ENCODE assay signal across 8 cellular contexts in the genomic region with DNA sequence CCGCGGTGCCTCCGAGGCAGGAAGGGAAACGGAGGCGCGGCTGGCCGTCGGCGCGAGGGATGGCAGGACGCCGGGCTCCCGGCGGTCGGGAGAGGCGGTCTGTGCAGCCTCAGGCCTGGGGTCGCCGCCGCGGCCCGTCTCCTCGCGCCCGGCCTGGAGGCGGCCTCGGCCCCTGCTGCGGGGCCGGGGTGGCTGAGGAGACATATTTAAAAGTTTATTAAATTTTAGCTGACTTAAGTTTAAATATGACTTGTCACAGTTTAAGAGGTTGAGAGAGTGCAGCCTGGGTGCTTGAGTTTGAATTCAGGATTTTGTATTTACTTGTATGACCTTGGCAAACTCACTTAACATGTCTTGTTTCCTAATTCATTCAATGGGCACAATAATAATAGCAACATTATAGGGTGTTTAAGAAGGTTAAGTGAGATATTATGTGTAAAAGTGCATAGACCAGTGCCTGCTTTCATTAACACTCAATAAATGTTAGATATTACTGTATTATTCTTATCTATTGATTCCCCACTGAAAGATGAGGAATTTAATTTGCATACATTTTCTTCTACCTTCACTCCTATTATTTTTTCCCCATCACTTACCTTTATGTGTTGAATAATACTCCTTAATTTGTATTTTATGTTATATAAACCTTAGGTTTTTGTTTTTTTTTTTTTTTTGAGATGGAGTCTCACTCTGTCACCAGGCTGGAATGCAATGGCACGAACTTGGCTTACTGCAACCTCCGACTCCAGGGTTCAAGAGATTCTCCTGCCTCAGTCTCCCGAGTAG. TPM values are rescaled to one million over a fixed set of nuclear protein-coding genes. Genes with fewer than 3 reads are reported as not detected.
DNase-seq lines count a peak whose midpoint lies in the region; ATAC-seq, FAIRE-seq and TF ChIP-seq lines count a peak whose summit lies in the region.

No MANE protein-coding gene starts in this region.

- peak overlapping the region; percentile 63 for H3K27ac ChIP-seq in keratinocyte (ENCODE audit: control insufficient read depth, insufficient read depth, low read length)
- peak overlapping the region; percentile 79 to 91 (median 84) for H3K27ac ChIP-seq in tibial nerve

- DNase-seq in T-helper 1 cell, result no peak
- DNase-seq in activated naive CD8-positive, alpha-beta T cell treated with anti-CD3 and anti-CD28 coated beads for 36 hours, result no peak
- DNase-seq in keratinocyte (ENCODE audit: low read depth, low spot score), result no peak
- no peak for DNase-seq in tibial nerve (ENCODE audit: low spot score in 2 of 2)
- no peak for DNase-seq in RCC 7860 (ENCODE audit: low spot score)
- DNase-seq in effector CD4-positive, alpha-beta T cell, result no peak

- peak; percentile 25 for ATAC-seq in HG03135 (IDR thresholded peaks at IDR 0.05; ENCODE audit: unreplicated experiment)

- H3K36me3 Mint-ChIP-seq in T-helper 1 cell treated with Interleukin-12 subunit alpha and Interleukin-12 subunit beta and Interleukin-4 antibody, amounts not matched to agents 30 μg/mL and 1 μg/mL, for 36 hours (ENCODE audit: low read depth), result peaks cover 5% of the 10 kb centered on the region
- H3K36me3 Mint-ChIP-seq in activated naive CD8-positive, alpha-beta T cell treated with anti-CD3 and anti-CD28 coated beads for 36 hours, result peaks cover 1% of the 10 kb centered on the region

- H3K9me1 ChIP-seq in keratinocyte (ENCODE audit: control insufficient read depth, extremely low read depth, insufficient read depth, low read length), result no peaks in the 10 kb centered on the region

- no peaks in the 10 kb centered on the region for H3K27me3 Mint-ChIP-seq in T-helper 1 cell treated with Interleukin-12 subunit alpha and Interleukin-12 subunit beta and Interleukin-4 antibody, amounts not matched to agents 30 μg/mL and 1 μg/mL, for 36 hours (ENCODE audit: low read depth)
- H3K27me3 Mint-ChIP-seq in activated naive CD8-positive, alpha-beta T cell treated with anti-CD3 and anti-CD28 coated beads for 36 hours, result no peaks in the 10 kb centered on the region

- H3K9ac ChIP-seq in keratinocyte (ENCODE audit: control insufficient read depth, extremely low read depth, insufficient read depth, low read length), result peak overlapping the region; percentile 80

- H3K27ac Mint-ChIP-seq in T-helper 1 cell treated with Interleukin-12 subunit alpha and Interleukin-12 subunit beta and Interleukin-4 antibody, amounts not matched to agents 30 μg/mL and 1 μg/mL, for 36 hours, result peak overlapping the region; percentile 41
- H3K27ac Mint-ChIP-seq in activated naive CD8-positive, alpha-beta T cell treated with anti-CD3 and anti-CD28 coated beads for 36 hours, result peak overlapping the region; percentile 51

- dilution Hi-C loops in keratinocyte (cut with MboI; ENCODE audit: extremely low pct_ligation_motif_present, low sequenced_read_pairs), result no loop called here

- TF ChIP-seq CTCF in keratinocyte (optimal IDR thresholded peaks at IDR 0.05 in 1 of 3, IDR thresholded peaks at IDR 0.05 in 1 of 3, conservative IDR thresholded peaks at IDR 0.05 in 1 of 3; ENCODE audit: extremely low read depth in 1 of 3, insufficient read depth in 2 of 3, low read length in 3 of 3), result no peak
- no peak for TF ChIP-seq CTCF in tibial nerve (IDR thresholded peaks at IDR 0.05)

- peak overlapping the region; percentile 88 for H3K4me2 ChIP-seq in keratinocyte (ENCODE audit: control insufficient read depth, extremely low read depth, insufficient read depth, low read depth, low read length)

- H3K9me3 Mint-ChIP-seq in T-helper 1 cell treated with Interleukin-12 subunit alpha and Interleukin-12 subunit beta and Interleukin-4 antibody, amounts not matched to agents 30 μg/mL and 1 μg/mL, for 36 hours, result no peaks in the 10 kb centered on the region
- no peaks in the 10 kb centered on the region for H3K9me3 Mint-ChIP-seq in activated naive CD8-positive, alpha-beta T cell treated with anti-CD3 and anti-CD28 coated beads for 36 hours

- peaks cover 3% of the 10 kb centered on the region for H3K4me1 ChIP-seq in keratinocyte (ENCODE audit: control insufficient read depth, extremely low read depth, insufficient read depth, low read length)
- peaks cover 0 to 32% (median 8%) of the 10 kb centered on the region in 4 donors for H3K4me1 ChIP-seq in tibial nerve

- H3K4me1 Mint-ChIP-seq in T-helper 1 cell treated with Interleukin-12 subunit alpha and Interleukin-12 subunit beta and Interleukin-4 antibody, amounts not matched to agents 30 μg/mL and 1 μg/mL, for 36 hours (ENCODE audit: low read depth), result peaks cover 26% of the 10 kb centered on the region
- peaks cover 18% of the 10 kb centered on the region for H3K4me1 Mint-ChIP-seq in activated naive CD8-positive, alpha-beta T cell treated with anti-CD3 and anti-CD28 coated beads for 36 hours

- H3K4me3 ChIP-seq in keratinocyte (ENCODE audit: control insufficient read depth in 2 of 3, extremely low read depth in 1 of 3, insufficient read depth in 2 of 3, low read depth in 1 of 3, low read length in 3 of 3) (peak overlapping the region; percentile 73 to 91 (median 74)), tibial nerve (peak overlapping the region; percentile 52 to 100 (median 96))

- H4K20me1 ChIP-seq in keratinocyte (ENCODE audit: control insufficient read depth, extremely low read depth, insufficient read depth, low read length), result no peaks in the 10 kb centered on the region

- peak overlapping the region; percentile 58 for H2AFZ ChIP-seq in keratinocyte (ENCODE audit: control insufficient read depth, low read length)

- peak overlapping the region; percentile 95 for H3K4me3 Mint-ChIP-seq in T-helper 1 cell treated with Interleukin-12 subunit alpha and Interleukin-12 subunit beta and Interleukin-4 antibody, amounts not matched to agents 30 μg/mL and 1 μg/mL, for 36 hours
- H3K4me3 Mint-ChIP-seq in activated naive CD8-positive, alpha-beta T cell treated with anti-CD3 and anti-CD28 coated beads for 36 hours, result peak overlapping the region; percentile 98

- H3K36me3 ChIP-seq in keratinocyte (ENCODE audit: control insufficient read depth in 2 of 2, extremely low read depth in 1 of 2, insufficient read depth in 2 of 2, low read length in 2 of 2), result no peaks in the 10 kb centered on the region
- H3K36me3 ChIP-seq in tibial nerve, result no peaks in the 10 kb centered on the region

- no peak for TF ChIP-seq EP300 in tibial nerve (IDR thresholded peaks at IDR 0.05)

- TF ChIP-seq POLR2A in tibial nerve (IDR thresholded peaks at IDR 0.05), result no peak

- 5 to 11% methylated on average over 12 to 31 of the region's 31 CpGs for WGBS in tibial nerve, 2 donors

- no peaks in the 10 kb centered on the region for H3K27me3 ChIP-seq in keratinocyte (ENCODE audit: control insufficient read depth, extremely low read depth, insufficient read depth, low read length)
- H3K27me3 ChIP-seq in tibial nerve, result no peaks in the 10 kb centered on the region

- FAIRE-seq in keratinocyte (lab: Jason Lieb, UNC), result no peak
- FAIRE-seq in RCC 7860 (lab: Jason Lieb, UNC), result no peak

- H3K79me2 ChIP-seq in keratinocyte (ENCODE audit: control insufficient read depth, insufficient read depth, low read length), result peaks cover 36% of the 10 kb centered on the region

- H3K9me3 ChIP-seq in keratinocyte (ENCODE audit: control insufficient read depth, low read depth, low read length) (no peaks in the 10 kb centered on the region), tibial nerve (no peaks in the 10 kb centered on the region)

RNA-seq across cellular contexts. Expression of gene DYNC2I1, which starts 0.7 kb away (rescaled TPM):
- total RNA-seq in activated naive CD8-positive, alpha-beta T cell treated with anti-CD3 and anti-CD28 coated beads for 36 hours, result 10 to 100 TPM; 12.4 to 14.3 TPM
- 9.1 to 13.6 TPM (median 11.7 TPM) in 3 replicates for polyA plus RNA-seq in keratinocyte
- polyA plus RNA-seq in keratinocyte (2011; ENCODE audit: low read depth), result 12.0 TPM
- 6.4 and 9.4 TPM in 2 replicates for polyA plus RNA-seq in keratinocyte (2011; cell fraction: cytosol; rRNA removed)
- 23.5 and 29.0 TPM in 2 replicates for polyA plus RNA-seq in keratinocyte (2011; cell fraction: nucleus; rRNA removed)
- 5.8 and 7.8 TPM in 2 replicates for polyA plus RNA-seq in keratinocyte (2012; ENCODE audit: low replicate concordance)
- 2.8 to 10.6 TPM (median 7.1 TPM) in 3 replicates for polyA minus RNA-seq in keratinocyte
- 6.3 TPM for polyA minus RNA-seq in keratinocyte (2011; cell fraction: cytosol; rRNA and poly(A)+ RNA removed)
- polyA minus RNA-seq in keratinocyte (2011; cell fraction: nucleus; rRNA and poly(A)+ RNA removed), result 10.4 and 16.2 TPM in 2 replicates
- 10 to 100 TPM; 19.2 to 41.4 (median 25.9) TPM for total RNA-seq in tibial nerve

RNA-seq across cellular contexts. Expression of gene ESYT2, which starts 27.8 kb away (rescaled TPM):
- 10 to 100 TPM; 52.1 to 52.5 TPM for total RNA-seq in activated naive CD8-positive, alpha-beta T cell treated with anti-CD3 and anti-CD28 coated beads for 36 hours
- polyA plus RNA-seq in keratinocyte, result 37.5 to 45.9 TPM (median 43.3 TPM) in 3 replicates
- polyA plus RNA-seq in keratinocyte (2011; ENCODE audit: low read depth), result 25.0 TPM
- 20.4 and 30.4 TPM in 2 replicates for polyA plus RNA-seq in keratinocyte (2011; cell fraction: cytosol; rRNA removed)
- 48.0 and 55.0 TPM in 2 replicates for polyA plus RNA-seq in keratinocyte (2011; cell fraction: nucleus; rRNA removed)
- 28.8 and 38.8 TPM in 2 replicates for polyA plus RNA-seq in keratinocyte (2012; ENCODE audit: low replicate concordance)
- 40.8 to 60.4 TPM (median 48.7 TPM) in 3 replicates for polyA minus RNA-seq in keratinocyte
- polyA minus RNA-seq in keratinocyte (2011; cell fraction: cytosol; rRNA and poly(A)+ RNA removed), result 53.3 TPM
- polyA minus RNA-seq in keratinocyte (2011; cell fraction: nucleus; rRNA and poly(A)+ RNA removed), result 70.4 and 102 TPM in 2 replicates
- total RNA-seq in tibial nerve, result 100 to 1,000 TPM in 3 of 4 donors, 10 to 100 TPM in 1; 91.0 to 124 (median 114) TPM
